In genomic region chr3:190017575-190018288, GRCh38 we compare ENCODE assay signal across 1 cellular context.
TF ChIP-seq lines count a peak whose summit lies in the region.

No MANE protein-coding gene starts in this region.

TF ChIP-seq in GM23338, 12 proteins besides CTCF, POLR2A, EP300 and RAD21 (continued from another document):
- no peak for TF ChIP-seq REST (IDR thresholded peaks at IDR 0.05; ENCODE audit: unreplicated experiment)
